23 cellular contexts compared by ENCODE assay signal in genomic region chr7:141640239-141640840, GRCh38.
DNase-seq lines count a peak whose midpoint lies in the region; ATAC-seq and TF ChIP-seq lines count a peak whose summit lies in the region.
"Had no signal": no experiment of that assay in that cellular context is flagged by ENCODE, and none has a peak within 500 bp of the region (broad histone marks: within the 10 kb centered on the region; RNA-seq: fewer than 3 reads in every experiment).

No MANE protein-coding gene starts in this region.

- no peak overlapping the region for H3K4me3 Mint-ChIP-seq in activated T-cell treated with anti-CD3 and anti-CD28 coated beads, Interleukin-2, amount 50 U/mL, for 72 hours
- H3K4me3 Mint-ChIP-seq in stimulated activated memory B cell treated with anti-CD40 and anti-IgM and Interleukin-4, amounts not matched to agents 10 μg/mL and 1 μg/mL and 100 μg/mL, for 72 hours = no peak overlapping the region
- H3K4me3 Mint-ChIP-seq: activated naive CD4-positive, alpha-beta T cell treated with anti-CD3 and anti-CD28 coated beads for 36 hours; T-helper 1 cell treated with Interleukin-12 subunit alpha and Interleukin-12 subunit beta and Interleukin-4 antibody, amounts not matched to agents 30 μg/mL and 1 μg/mL, for 36 hours had no signal

- no peak for DNase-seq in activated T-cell treated with anti-CD3 and anti-CD28 coated beads, Interleukin-2, amount 50 U/mL, for 72 hours
- DNase-seq in activated T-cell treated with anti-CD3 and anti-CD28 coated beads for 4 hours = no peak
- DNase-seq in RPMI7951 (ENCODE audit: low read depth) = peak; percentile 82
- peak; percentile 24 for DNase-seq in fibroblast of mammary gland (ENCODE audit: low read depth)
- DNase-seq in epidermal melanocyte (ENCODE audit: insufficient read length, low spot score) = no peak
- DNase-seq in G401 (ENCODE audit: low spot score) = no peak
- DNase-seq: activated CD4-positive, alpha-beta T cell treated with anti-CD3 and anti-CD28 coated beads, Interleukin-2, amount 50 U/mL, for 4 hours; activated naive CD4-positive, alpha-beta T cell treated with anti-CD3 and anti-CD28 coated beads for 36 hours; cerebellar nuclear complex; foreskin melanocyte; GOT3; hypothalamus; islet precursor cell; NCI-H510A treated with DMSO at 0.1 percent for 48 hours; NK-92 treated with Interleukin-12 subunit alpha and Interleukin-12 subunit beta, amount 100 ng/mL, for 24 hours; Peyer's patch; stimulated activated CD4-positive, alpha-beta T cell treated with anti-CD3 and anti-CD28 coated beads, Interleukin-4, amount 100 ng/mL, for 24 hours; upper lobe of right lung had no signal

- in situ Hi-C loops in G401 (cut with HindIII; ENCODE audit: low sequenced_read_pairs) = no loop called here

- H3K9me3 Mint-ChIP-seq in activated T-cell treated with anti-CD3 and anti-CD28 coated beads, Interleukin-2, amount 50 U/mL, for 72 hours = no peaks in the 10 kb centered on the region
- no peaks in the 10 kb centered on the region for H3K9me3 Mint-ChIP-seq in stimulated activated memory B cell treated with anti-CD40 and anti-IgM and Interleukin-4, amounts not matched to agents 10 μg/mL and 1 μg/mL and 100 μg/mL, for 72 hours
- H3K9me3 Mint-ChIP-seq: activated naive CD4-positive, alpha-beta T cell treated with anti-CD3 and anti-CD28 coated beads for 36 hours; T-helper 1 cell treated with Interleukin-12 subunit alpha and Interleukin-12 subunit beta and Interleukin-4 antibody, amounts not matched to agents 30 μg/mL and 1 μg/mL, for 36 hours had no signal

- peak overlapping the region; percentile 51 for H3K27ac Mint-ChIP-seq in activated T-cell treated with anti-CD3 and anti-CD28 coated beads, Interleukin-2, amount 50 U/mL, for 72 hours
- H3K27ac Mint-ChIP-seq in stimulated activated memory B cell treated with anti-CD40 and anti-IgM and Interleukin-4, amounts not matched to agents 10 μg/mL and 1 μg/mL and 100 μg/mL, for 72 hours = peak overlapping the region; percentile 0
- H3K27ac Mint-ChIP-seq: activated naive CD4-positive, alpha-beta T cell treated with anti-CD3 and anti-CD28 coated beads for 36 hours had no signal

- peaks cover 4 to 8% of the 10 kb centered on the region in 2 donors for H3K36me3 Mint-ChIP-seq in activated T-cell treated with anti-CD3 and anti-CD28 coated beads, Interleukin-2, amount 50 U/mL, for 72 hours (ENCODE audit: insufficient read depth in 2 of 2)
- H3K36me3 Mint-ChIP-seq in stimulated activated memory B cell treated with anti-CD40 and anti-IgM and Interleukin-4, amounts not matched to agents 10 μg/mL and 1 μg/mL and 100 μg/mL, for 72 hours = peaks cover 43% of the 10 kb centered on the region

- ATAC-seq in activated T-cell treated with anti-CD3 and anti-CD28 coated beads, Interleukin-2, amount 50 U/mL, for 72 hours (replicated peaks in 1 of 2) = no peak
- no peak for ATAC-seq in stimulated activated memory B cell treated with anti-CD40 and anti-IgM and Interleukin-4, amounts not matched to agents 10 μg/mL and 1 μg/mL and 100 μg/mL, for 72 hours
- no peak for ATAC-seq in HG02885 (IDR thresholded peaks at IDR 0.05; ENCODE audit: poor library complexity, unreplicated experiment)
- ATAC-seq: upper lobe of right lung had no signal

- H3K4me3 ChIP-seq in fibroblast of mammary gland (ENCODE audit: control insufficient read depth, low read depth, low read length) = no peak overlapping the region
- H3K4me3 ChIP-seq: BLaER1, lung, Peyer's patch, upper lobe of right lung had no signal

- H3K4me1 Mint-ChIP-seq in activated T-cell treated with anti-CD3 and anti-CD28 coated beads, Interleukin-2, amount 50 U/mL, for 72 hours (ENCODE audit: low read depth) = no peaks in the 10 kb centered on the region
- peaks cover 7% of the 10 kb centered on the region for H3K4me1 Mint-ChIP-seq in stimulated activated memory B cell treated with anti-CD40 and anti-IgM and Interleukin-4, amounts not matched to agents 10 μg/mL and 1 μg/mL and 100 μg/mL, for 72 hours

- H3K27me3 Mint-ChIP-seq in activated T-cell treated with anti-CD3 and anti-CD28 coated beads, Interleukin-2, amount 50 U/mL, for 72 hours (ENCODE audit: low read depth) = no peaks in the 10 kb centered on the region
- H3K27me3 Mint-ChIP-seq in stimulated activated memory B cell treated with anti-CD40 and anti-IgM and Interleukin-4, amounts not matched to agents 10 μg/mL and 1 μg/mL and 100 μg/mL, for 72 hours = no peaks in the 10 kb centered on the region

- TF ChIP-seq CTCF in fibroblast of mammary gland (conservative IDR thresholded peaks at IDR 0.05; ENCODE audit: control insufficient read depth, insufficient read depth, low read depth, low read length) = no peak

Comparison
In these comparisons a context has a peak if more than half of its experiments do, and no peak if none do; other contexts are left out.
1. DNase-seq: peak in RPMI7951 (single experiment) and fibroblast of mammary gland (single experiment); none in activated T-cell treated with anti-CD3 and anti-CD28 coated beads, Interleukin-2, amount 50 U/mL, for 72 hours (0 of 2), activated T-cell treated with anti-CD3 and anti-CD28 coated beads for 4 hours (single experiment), epidermal melanocyte (single experiment) and G401 (single experiment).